9 cellular contexts compared by ENCODE assay signal in genomic region chr5:173307695-173308094, GRCh38. TPM values are rescaled to one million over a fixed set of nuclear protein-coding genes. Genes with fewer than 3 reads are reported as not detected.
"Had no signal": no experiment of that assay in that cellular context is flagged by ENCODE, and none has a peak within 500 bp of the region (broad histone marks: within the 10 kb centered on the region; RNA-seq: fewer than 3 reads in every experiment).

No MANE protein-coding gene starts in this region.

- ATAC-seq: HCT116 had no signal

- H3K27ac ChIP-seq: GM23248 had no signal

- H3K9ac ChIP-seq: GM23248 had no signal

- H3K4me3 ChIP-seq: GM23248, HAP-1 had no signal

- H2AFZ ChIP-seq: GM23248 had no signal

- H3K4me1 ChIP-seq: HAP-1 had no signal

- DNase-seq: GOT3, H7, IMR-90, KBM-7 had no signal

- H3K36me3 ChIP-seq: HAP-1 had no signal

- FAIRE-seq: HTR-8/SVneo had no signal

RNA-seq across cellular contexts. Expression of gene STC2, which starts 20.5 kb away (rescaled TPM):
- total RNA-seq: HT-29 had no signal
